8 cellular contexts compared by ENCODE assay signal in the genomic region with DNA sequence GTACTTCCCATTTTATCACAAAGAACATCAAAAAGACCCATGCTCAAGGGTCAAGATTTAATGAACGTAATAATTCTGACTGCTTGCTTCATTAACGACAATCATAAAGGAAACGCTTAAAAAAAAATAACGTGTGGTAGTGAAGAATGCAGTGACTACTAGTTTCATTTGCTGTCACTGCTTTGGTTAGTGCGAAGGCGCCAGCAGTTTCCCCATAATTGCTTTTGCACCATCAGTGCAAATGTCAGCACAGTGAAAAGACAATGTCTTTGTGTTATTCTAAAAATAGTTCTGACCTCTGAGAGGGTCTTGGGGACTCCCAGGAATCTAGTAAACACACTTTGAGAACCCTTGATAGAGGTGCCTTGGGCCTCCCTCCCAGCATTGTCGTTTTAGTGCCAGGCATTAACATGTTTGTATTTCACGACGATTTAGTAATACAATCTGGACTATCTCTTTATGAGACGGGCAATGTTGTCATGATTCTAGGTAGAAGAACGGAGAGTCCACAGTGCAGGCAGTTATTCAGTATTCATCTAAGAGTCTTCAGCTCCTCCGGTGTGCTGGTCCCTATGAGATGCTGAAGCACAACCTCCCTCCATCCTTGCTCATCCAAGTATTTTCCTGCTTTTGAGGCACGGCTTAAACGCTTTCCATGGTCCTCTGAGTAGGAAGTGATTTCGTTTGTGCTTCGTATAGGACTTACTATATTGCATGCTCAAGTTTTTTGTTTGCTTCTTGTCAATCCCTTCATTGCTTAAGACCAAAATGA.
DNase-seq lines count a peak whose midpoint lies in the region; ATAC-seq and TF ChIP-seq lines count a peak whose summit lies in the region.

No MANE protein-coding gene starts in this region.

- TF ChIP-seq CTCF in 22Rv1 (IDR thresholded peaks at IDR 0.05) (no peak), vagina (IDR thresholded peaks at IDR 0.05) (no peak)

- peak overlapping the region; percentile 91 for H3K9ac ChIP-seq in HUES64 (ENCODE audit: low read depth, low read length)

- WGBS in HUES64: 45% methylated on average over 16 of the region's 16 CpGs

- intact Hi-C loops in vagina (cut with DNase I): loop anchor here (2.0 to 10.0 kb wide), 3 partner anchors 36 to 79 kb away; no protein-coding TSS in a partner anchor
- intact Hi-C loops in posterior cingulate gyrus (cut with DNase I): loop anchor here (2.0 to 10.0 kb wide), 4 partner anchors 27 to 86 kb away; a partner anchor contains a TSS

- H3K4me1 ChIP-seq in HUES64 (ENCODE audit: insufficient read depth, low read length) (peaks cover 66% of the 10 kb centered on the region), neuron (ENCODE audit: insufficient read depth, low read length) (peaks cover 37% of the 10 kb centered on the region), vagina (peaks cover 48% of the 10 kb centered on the region)

- H2AFZ ChIP-seq in neuron (ENCODE audit: low read depth, low read length): peak overlapping the region; percentile 84

- ATAC-seq in GM18517 (IDR thresholded peaks at IDR 0.05; ENCODE audit: unreplicated experiment): peak; percentile 22

- peak; percentile 37 for DNase-seq in activated CD4-positive, CD25-positive, alpha-beta regulatory T cell treated with anti-CD3 and anti-CD28 coated beads, Interleukin-2, amount 50 U/mL, for 72 hours
- DNase-seq in epithelial cell of prostate (ENCODE audit: low read depth, low spot score) (no peak), vagina (ENCODE audit: extremely low spot score in 2 of 2) (no peak), posterior cingulate gyrus (no peak)

- no peak for TF ChIP-seq POLR2A in vagina (IDR thresholded peaks at IDR 0.05)

- H3K27ac ChIP-seq in 22Rv1 (peak overlapping the region; percentile 89), HUES64 (ENCODE audit: low read depth, low read length) (peak overlapping the region; percentile 98), epithelial cell of prostate (peak overlapping the region; percentile 91), vagina (peak overlapping the region; percentile 96)

- no peaks in the 10 kb centered on the region for H3K27me3 ChIP-seq in HUES64 (ENCODE audit: insufficient read depth, low read length)
- no peaks in the 10 kb centered on the region for H3K27me3 ChIP-seq in neuron (ENCODE audit: insufficient read depth, low read length)
- no peaks in the 10 kb centered on the region for H3K27me3 ChIP-seq in vagina

- H3K4me3 ChIP-seq in HUES64 (ENCODE audit: low read length): peak overlapping the region; percentile 87
- H3K4me3 ChIP-seq in neuron (ENCODE audit: low read length): peak overlapping the region; percentile 82
- peak overlapping the region; percentile 83 to 91 for H3K4me3 ChIP-seq in vagina

- no peaks in the 10 kb centered on the region for H3K36me3 ChIP-seq in HUES64 (ENCODE audit: insufficient read depth, low read length)
- H3K36me3 ChIP-seq in neuron (ENCODE audit: insufficient read depth, low read length): no peaks in the 10 kb centered on the region
- H3K36me3 ChIP-seq in vagina: no peaks in the 10 kb centered on the region

- H3K9me3 ChIP-seq in HUES64 (ENCODE audit: insufficient read depth, low read depth, low read length) (no peaks in the 10 kb centered on the region), neuron (ENCODE audit: low read length) (no peaks in the 10 kb centered on the region), vagina (no peaks in the 10 kb centered on the region)
